Comparison of ENCODE assay signal across 8 cellular contexts in genomic region chr3:14461748-14462324, GRCh38. TPM values are rescaled to one million over a fixed set of nuclear protein-coding genes. Genes with fewer than 3 reads are reported as not detected.
DNase-seq lines count a peak whose midpoint lies in the region; ATAC-seq and TF ChIP-seq lines count a peak whose summit lies in the region.

No MANE protein-coding gene starts in this region.

- DNase-seq in AG08395 (ENCODE audit: low spot score): peak; percentile 70
- DNase-seq in NCI-H1105 (lab: John Stamatoyannopoulos, UW): peak; percentile 13
- peak; percentile 49 for DNase-seq in activated T-cell treated with anti-CD3 and anti-CD28 coated beads, Interleukin-2, amount 50 U/mL, for 1 hour
- peak; percentile 77 for DNase-seq in fibroblast of the aortic adventitia (ENCODE audit: low read depth)
- no peak for DNase-seq in osteocyte (ENCODE audit: extremely low spot score, unreplicated experiment)
- no peak for DNase-seq in NAMALWA (ENCODE audit: low spot score)

- H3K27me3 Mint-ChIP-seq in osteocyte (ENCODE audit: unreplicated experiment): no peaks in the 10 kb centered on the region

- H3K4me1 Mint-ChIP-seq in osteocyte (ENCODE audit: unreplicated experiment): peaks cover 20% of the 10 kb centered on the region

- peaks cover 12% of the 10 kb centered on the region for H3K36me3 Mint-ChIP-seq in osteocyte (ENCODE audit: unreplicated experiment)

- no peak overlapping the region for H3K4me3 ChIP-seq in fibroblast of the aortic adventitia (ENCODE audit: low read depth, low read length)

- H3K9me3 Mint-ChIP-seq in osteocyte (ENCODE audit: unreplicated experiment): no peaks in the 10 kb centered on the region

- ATAC-seq in GM18498 (IDR thresholded peaks at IDR 0.05; ENCODE audit: unreplicated experiment): no peak

- no peak overlapping the region for H3K27ac Mint-ChIP-seq in osteocyte (ENCODE audit: unreplicated experiment)

- H3K4me3 Mint-ChIP-seq in osteocyte (ENCODE audit: unreplicated experiment): no peak overlapping the region

- TF ChIP-seq CTCF in GM12873 (IDR thresholded peaks at IDR 0.05; ENCODE audit: insufficient read depth, low read depth, low read length, missing control alignments) (peak; percentile 66), fibroblast of the aortic adventitia (IDR thresholded peaks at IDR 0.05; ENCODE audit: insufficient read depth, low read length) (peak; percentile 88), osteocyte (IDR thresholded peaks at IDR 0.05) (peak; percentile 72)

RNA-seq across cellular contexts. Expression of gene SLC6A6, which starts 59.4 kb away (rescaled TPM):
- total RNA-seq in fibroblast of the aortic adventitia (ENCODE audit: low replicate concordance) (5.9 and 31.4 TPM in 2 replicates), osteocyte (37.2 and 41.9 TPM in 2 replicates)

Comparison
In these comparisons a context has a peak if more than half of its experiments do, and no peak if none do; other contexts are left out.
1. DNase-seq: peak in AG08395 (single experiment), NCI-H1105 (single experiment), activated T-cell treated with anti-CD3 and anti-CD28 coated beads, Interleukin-2, amount 50 U/mL, for 1 hour (single experiment) and fibroblast of the aortic adventitia (single experiment); none in osteocyte (single experiment) and NAMALWA (single experiment).
2. Peak in every context shown above with its lines, with median percentiles within 50 percentile points of each other: CTCF ChIP-seq.